ENCODE assay signal across 8 cellular contexts in genomic region chr19:49363265-49364082, GRCh38. TPM values are rescaled to one million over a fixed set of nuclear protein-coding genes. Genes with fewer than 3 reads are reported as not detected.
A peak's percentile ranks its signal among the peaks of the same experiment; 100 is the strongest.
DNase-seq lines count a peak whose midpoint lies in the region; ATAC-seq and TF ChIP-seq lines count a peak whose summit lies in the region.

TSS of gene DKKL1 (plus strand) at chr19:49363877. CDS start at chr19:49363999, 122 bp downstream.

- no peak within 1 kb of the TSS for H3K4me3 Mint-ChIP-seq in nephron progenitor cell
- no peak within 1 kb of the TSS for H3K4me3 Mint-ChIP-seq in stimulated activated memory B cell treated with anti-CD40 and anti-IgM and Interleukin-4, amounts not matched to agents 10 μg/mL and 1 μg/mL and 100 μg/mL, for 72 hours

- DNase-seq in Daoy (ENCODE audit: low read depth) (peak; percentile 100), OCI-M2 (lab: John Stamatoyannopoulos, UW; ENCODE audit: unreplicated experiment) (peak; percentile 87), fibroblast of the conjunctiva (ENCODE audit: low read depth) (peak; percentile 99), nephron progenitor cell (peak; percentile 100)
- DNase-seq in activated T-helper 1 cell treated with anti-CD3 and anti-CD28 coated beads, Interleukin-2, amount 50 U/mL, for 16 hours (ENCODE audit: low read depth in 1 of 2, low spot score in 1 of 2) = peak; percentile 27 to 40

- no peak within 1 kb of the TSS for H3K27ac Mint-ChIP-seq in nephron progenitor cell
- H3K27ac Mint-ChIP-seq in stimulated activated memory B cell treated with anti-CD40 and anti-IgM and Interleukin-4, amounts not matched to agents 10 μg/mL and 1 μg/mL and 100 μg/mL, for 72 hours = peak within 1 kb of the TSS; percentile 16

- peak; percentile 68 for ATAC-seq in HG03139 (IDR thresholded peaks at IDR 0.05; ENCODE audit: unreplicated experiment)
- peak; percentile 87 for ATAC-seq in stimulated activated memory B cell treated with anti-CD40 and anti-IgM and Interleukin-4, amounts not matched to agents 10 μg/mL and 1 μg/mL and 100 μg/mL, for 72 hours
- ATAC-seq in GM21367 (IDR thresholded peaks at IDR 0.05; ENCODE audit: unreplicated experiment) = no peak

- TF ChIP-seq CTCF in nephron progenitor cell (IDR thresholded peaks at IDR 0.05) = no peak

- peaks cover 19% of the 10 kb centered on the region for H3K36me3 Mint-ChIP-seq in nephron progenitor cell (ENCODE audit: low read depth)
- H3K36me3 Mint-ChIP-seq in stimulated activated memory B cell treated with anti-CD40 and anti-IgM and Interleukin-4, amounts not matched to agents 10 μg/mL and 1 μg/mL and 100 μg/mL, for 72 hours = no peaks in the 10 kb centered on the region

- H3K27me3 Mint-ChIP-seq in nephron progenitor cell (ENCODE audit: low read depth, poor library complexity) = peaks cover 3% of the 10 kb centered on the region
- no peaks in the 10 kb centered on the region for H3K27me3 Mint-ChIP-seq in stimulated activated memory B cell treated with anti-CD40 and anti-IgM and Interleukin-4, amounts not matched to agents 10 μg/mL and 1 μg/mL and 100 μg/mL, for 72 hours

- peaks cover 23% of the 10 kb centered on the region for H3K4me1 Mint-ChIP-seq in nephron progenitor cell
- H3K4me1 Mint-ChIP-seq in stimulated activated memory B cell treated with anti-CD40 and anti-IgM and Interleukin-4, amounts not matched to agents 10 μg/mL and 1 μg/mL and 100 μg/mL, for 72 hours = no peaks in the 10 kb centered on the region

- H3K9me3 Mint-ChIP-seq in nephron progenitor cell = no peaks in the 10 kb centered on the region
- H3K9me3 Mint-ChIP-seq in stimulated activated memory B cell treated with anti-CD40 and anti-IgM and Interleukin-4, amounts not matched to agents 10 μg/mL and 1 μg/mL and 100 μg/mL, for 72 hours = no peaks in the 10 kb centered on the region

RNA-seq across cellular contexts. Expression of gene DKKL1, which starts in this region (rescaled TPM):
- total RNA-seq in Daoy (2014; rRNA removed; shearing (Covaris generic)) = 0.17 TPM in 1 of 2 replicates, not detected in the other

Comparison
In these comparisons a context has a peak if more than half of its experiments do, and no peak if none do; other contexts are left out.
1. Peak in DNase-seq in Daoy; RNA of the gene not detected or under 1 TPM.
2. DNase-seq: peak in every context shown above with its lines; median percentile 100 in Daoy; 100 in nephron progenitor cell; 99 in fibroblast of the conjunctiva; 87 in OCI-M2; 34 in activated T-helper 1 cell treated with anti-CD3 and anti-CD28 coated beads, Interleukin-2, amount 50 U/mL, for 16 hours.